Comparison of ENCODE assay signal across 13 cellular contexts in genomic region chr4:1395389-1395820, GRCh38. TPM values are rescaled to one million over a fixed set of nuclear protein-coding genes. Genes with fewer than 3 reads are reported as not detected.
A peak's percentile ranks its signal among the peaks of the same experiment; 100 is the strongest.
DNase-seq lines count a peak whose midpoint lies in the region; ATAC-seq and TF ChIP-seq lines count a peak whose summit lies in the region.
"Not testable (repeated sequence)": the region's sequence is repeated elsewhere in the genome, so short reads cannot be mapped to it uniquely, and the experiment has no call there.
"Had no signal": no experiment of that assay in that cellular context is flagged by ENCODE, and none has a peak within 500 bp of the region (broad histone marks: within the 10 kb centered on the region; RNA-seq: fewer than 3 reads in every experiment).

No MANE protein-coding gene starts in this region.

- H3K4me3 ChIP-seq in left ventricle myocardium inferior; lower lobe of right lung; osteoblast (ENCODE audit: insufficient read depth, low read length); spleen: not testable (repeated sequence)

- not testable (repeated sequence) for H3K79me2 ChIP-seq in osteoblast (ENCODE audit: insufficient read depth, low read length)

- H4K20me1 ChIP-seq in osteoblast (ENCODE audit: insufficient read depth, low read length) = not testable (repeated sequence)

- not testable (repeated sequence) for TF ChIP-seq CTCF in chondrocyte (IDR thresholded peaks at IDR 0.05); left ventricle myocardium inferior (IDR thresholded peaks at IDR 0.05; ENCODE audit: borderline replicate concordance); lower lobe of right lung (IDR thresholded peaks at IDR 0.05); osteoblast (IDR thresholded peaks at IDR 0.05; ENCODE audit: extremely low read depth, low read depth, low read length); spleen (IDR thresholded peaks at IDR 0.05 in 8 of 11, conservative IDR thresholded peaks at IDR 0.05 in 3 of 11)

- H3K36me3 ChIP-seq in left ventricle myocardium inferior (peaks cover 36% of the 10 kb centered on the region), lower lobe of right lung (peaks cover 16% of the 10 kb centered on the region), spleen (peaks cover 0 to 41% (median 19%) of the 10 kb centered on the region in 6 donors)
- not testable (repeated sequence) for H3K36me3 ChIP-seq in osteoblast (ENCODE audit: insufficient read depth, low read length)

- not testable (repeated sequence) for H3K4me3 Mint-ChIP-seq in chondrocyte (ENCODE audit: unreplicated experiment)

- intact Hi-C loops in left ventricle myocardium inferior (cut with micrococcal nuclease); lower lobe of right lung (cut with DNase I); spleen (cut with DNase I; ENCODE audit: low total_unique reads): not testable (repeated sequence)

- H3K4me1 ChIP-seq in left ventricle myocardium inferior; lower lobe of right lung; osteoblast (ENCODE audit: insufficient read depth, low read length); spleen: not testable (repeated sequence)

- 96 to 98% (median 98%) methylated on average over 22 to 26 of the region's 26 CpGs for WGBS in spleen, 5 donors

- not testable (repeated sequence) for H3K27me3 Mint-ChIP-seq in chondrocyte (ENCODE audit: low read depth)

- not testable (repeated sequence) for H3K9me3 Mint-ChIP-seq in chondrocyte (ENCODE audit: low read depth)

- H3K27me3 ChIP-seq in left ventricle myocardium inferior (ENCODE audit: low read depth) (peaks cover 12% of the 10 kb centered on the region), spleen (replicated peaks in 1 of 7) (peaks cover 0 to 12% (median 7%) of the 10 kb centered on the region in 7 donors)
- not testable (repeated sequence) for H3K27me3 ChIP-seq in lower lobe of right lung (ENCODE audit: low read depth); osteoblast (ENCODE audit: insufficient read depth, low read length)

- H3K4me1 Mint-ChIP-seq in chondrocyte (ENCODE audit: low read depth) = not testable (repeated sequence)

- not testable (repeated sequence) for H3K27ac Mint-ChIP-seq in chondrocyte (ENCODE audit: unreplicated experiment)

- H2AFZ ChIP-seq in osteoblast (ENCODE audit: low read length) = not testable (repeated sequence)

- not testable (repeated sequence) for H3K27ac ChIP-seq in left ventricle myocardium inferior (replicated peaks); lower lobe of right lung; osteoblast (ENCODE audit: low read depth, low read length); spleen

- peaks cover 14% of the 10 kb centered on the region for H3K36me3 Mint-ChIP-seq in chondrocyte (ENCODE audit: low read depth)

- H3K9me3 ChIP-seq in left ventricle myocardium inferior (replicated peaks) (peaks cover 31% of the 10 kb centered on the region), spleen (peaks cover 0 to 70% (median 40%) of the 10 kb centered on the region in 8 donors)
- not testable (repeated sequence) for H3K9me3 ChIP-seq in lower lobe of right lung; osteoblast (ENCODE audit: low read depth, low read length)

- TF ChIP-seq POLR2A in spleen (IDR thresholded peaks at IDR 0.05) = not testable (repeated sequence)

- peak; percentile 6 for DNase-seq in activated naive CD4-positive, alpha-beta T cell treated with anti-CD3 and anti-CD28 coated beads, Interleukin-2, amount 50 U/mL, for 16 hours
- DNase-seq in chondrocyte (ENCODE audit: low spot score) (peak; percentile 78), left ventricle myocardium inferior (peak; percentile 9), lower lobe of right lung (peak; percentile 20), osteoblast (ENCODE audit: insufficient read length, low spot score, missing footprints) (peak; percentile 57), spleen (peak; percentile 24)

- ATAC-seq in lower lobe of right lung = not testable (repeated sequence)

- not testable (repeated sequence) for H3K4me2 ChIP-seq in osteoblast (ENCODE audit: insufficient read depth, low read length)

RNA-seq across cellular contexts. Expression of gene NKX1-1, which starts 10.8 kb away (rescaled TPM):
- not detected in 3 replicates for total RNA-seq in chondrocyte
- total RNA-seq in left ventricle myocardium inferior = not detected
- not detected for total RNA-seq in lower lobe of right lung
- total RNA-seq in osteoblast = not detected in 2 replicates
- total RNA-seq in spleen = not detected
- polyA plus RNA-seq in spleen = not detected
- total RNA-seq: CD4-positive, CD25-positive, alpha-beta regulatory T cell; CD8-positive, alpha-beta memory T cell; G401; GM12878; H7; HFFc6; HT1080 had no signal
- polyA plus RNA-seq: CD4-positive, CD25-positive, alpha-beta regulatory T cell; CD8-positive, alpha-beta memory T cell; GM12878 had no signal

RNA-seq across cellular contexts. Expression of gene UVSSA, which starts 48.4 kb away (rescaled TPM):
- total RNA-seq in chondrocyte (20.7 to 35.1 TPM (median 20.9 TPM) in 3 replicates), left ventricle myocardium inferior (5.9 TPM), lower lobe of right lung (27.9 TPM), osteoblast (12.7 and 14.8 TPM in 2 replicates), spleen (10 to 100 TPM; 23.9 to 54.0 (median 37.1) TPM)
- polyA plus RNA-seq in spleen = 10 to 100 TPM in 2 of 3 donors, 1 to 10 TPM in 1; 3.0 to 15.5 (median 10.3) TPM

Comparison
In these comparisons a context has a peak if more than half of its experiments do, and no peak if none do; other contexts are left out.
1. DNase-seq: peak in every context shown above with its lines; median percentile 78 in chondrocyte; 57 in osteoblast; 24 in spleen; 20 in lower lobe of right lung; 9 in left ventricle myocardium inferior; 6 in activated naive CD4-positive, alpha-beta T cell treated with anti-CD3 and anti-CD28 coated beads, Interleukin-2, amount 50 U/mL, for 16 hours.